ENCODE assay signal across 19 cellular contexts in genomic region chr17:6711081-6711674, GRCh38. TPM values are rescaled to one million over a fixed set of nuclear protein-coding genes. Genes with fewer than 3 reads are reported as not detected.
DNase-seq lines count a peak whose midpoint lies in the region; ATAC-seq and TF ChIP-seq lines count a peak whose summit lies in the region.
"Had no signal": no experiment of that assay in that cellular context is flagged by ENCODE, and none has a peak within 500 bp of the region (broad histone marks: within the 10 kb centered on the region; RNA-seq: fewer than 3 reads in every experiment).

No MANE protein-coding gene starts in this region.

- no peak overlapping the region for H3K4me2 ChIP-seq in neuronal stem cell (ENCODE audit: insufficient read depth, low read length, poor library complexity, severe bottlenecking)

- H3K36me3 ChIP-seq in HEK293 (ENCODE audit: control insufficient read depth in 2 of 2, insufficient read depth in 1 of 2, low read length in 2 of 2) (no peaks in the 10 kb centered on the region), adrenal gland (replicated peaks in 1 of 2) (no peaks in the 10 kb centered on the region), neuronal stem cell (replicated peaks in 1 of 2; ENCODE audit: control insufficient read depth in 2 of 2, insufficient read depth in 2 of 2, low read length in 2 of 2) (no peaks in the 10 kb centered on the region)
- H3K36me3 ChIP-seq: brain microvascular endothelial cell, right atrium auricular region had no signal

- no peak overlapping the region for H2BK120ac ChIP-seq in neuronal stem cell (ENCODE audit: low read depth, low read length)

- POLR2A ChIA-PET in HEK293 (lab: Yijun Ruan, JAX): no interaction called here

- H3K9ac ChIP-seq in neuronal stem cell (ENCODE audit: low read depth, low read length, poor library complexity): no peak overlapping the region

- CTCF ChIA-PET in HEK293 (lab: Yijun Ruan, JAX): interaction anchor here (0.5 to 0.6 kb wide), 2 partner anchors 143 to 169 kb away, joined by 3 read pairs; no protein-coding TSS in a partner anchor

- H3K9me3 ChIP-seq in HEK293 (ENCODE audit: control insufficient read depth, insufficient read depth, low read depth, low read length): no peaks in the 10 kb centered on the region
- H3K9me3 ChIP-seq in adrenal gland (replicated peaks in 1 of 3): no peaks in the 10 kb centered on the region
- peaks cover 0 to 7% of the 10 kb centered on the region in 2 donors for H3K9me3 ChIP-seq in neuronal stem cell (replicated peaks in 1 of 2; ENCODE audit: control insufficient read depth in 2 of 2, insufficient read depth in 1 of 2, low read depth in 1 of 2, low read length in 2 of 2)

- no peak overlapping the region for H2AK5ac ChIP-seq in neuronal stem cell (ENCODE audit: low read depth, low read length)

- no peaks in the 10 kb centered on the region for H3K79me1 ChIP-seq in neuronal stem cell (ENCODE audit: low read depth, low read length)

- H2BK12ac ChIP-seq in neuronal stem cell (ENCODE audit: low read length): peak overlapping the region; percentile 4

- H3K27me3 ChIP-seq in adrenal gland (peaks cover 29% of the 10 kb centered on the region), foreskin keratinocyte (peaks cover 2% of the 10 kb centered on the region), neuronal stem cell (ENCODE audit: control insufficient read depth in 3 of 3, insufficient read depth in 3 of 3, low read depth in 1 of 3, low read length in 3 of 3) (peaks cover 2 to 39% (median 30%) of the 10 kb centered on the region in 3 experiments)

- TF ChIP-seq CTCF in HEK293 (tag by site-specific recombination; IDR thresholded peaks at IDR 0.05) (no peak), adrenal gland (IDR thresholded peaks at IDR 0.05) (no peak), foreskin keratinocyte (conservative IDR thresholded peaks at IDR 0.05) (no peak)

- H4K8ac ChIP-seq in neuronal stem cell (ENCODE audit: low read depth, low read length): no peak overlapping the region

- H2BK15ac ChIP-seq in neuronal stem cell (ENCODE audit: low read length): no peak overlapping the region

- H4K91ac ChIP-seq in neuronal stem cell (ENCODE audit: low read depth, low read length, poor library complexity): no peak overlapping the region

- H2BK5ac ChIP-seq in neuronal stem cell (ENCODE audit: low read length): no peak overlapping the region

- H3K23ac ChIP-seq in neuronal stem cell (ENCODE audit: low read depth, low read length, poor library complexity): no peak overlapping the region

- H3K4me1 ChIP-seq in HEK293 (ENCODE audit: control insufficient read depth, insufficient read depth, low read length) (no peaks in the 10 kb centered on the region), adrenal gland (replicated peaks in 1 of 2) (peaks cover 0 to 9% of the 10 kb centered on the region in 2 donors), foreskin keratinocyte (no peaks in the 10 kb centered on the region), neuronal stem cell (ENCODE audit: control insufficient read depth in 2 of 2, insufficient read depth in 1 of 2, low read depth in 1 of 2, low read length in 2 of 2) (peaks cover 2 to 9% of the 10 kb centered on the region in 2 donors)

- 50 to 59% (median 51%) methylated on average over 7 of the region's 7 CpGs for WGBS in adrenal gland, 4 donors
- 100% methylated on average over 2 of the region's 7 CpGs; no CpG with 5 or more reads in 1 of the 2 donors for WGBS in neuronal stem cell (ENCODE audit: extremely low coverage in 2 of 2, insufficient read length in 2 of 2, insufficient replicate concordance in 1 of 2), 2 donors

- peak; percentile 47 to 83 (median 69) for DNase-seq in adrenal gland
- DNase-seq in foreskin keratinocyte: peak in 1 of 2 donors; percentile 22
- no peak for DNase-seq in neuronal stem cell (ENCODE audit: low spot score)
- DNase-seq: activated B cell treated with CpG ODN at 0.5 μM for 24 hours; activated gamma-delta T cell treated with Interleukin-2 at 50 U/mL for 16 hours; brain microvascular endothelial cell; naive thymus-derived CD8-positive, alpha-beta T cell; NCI-H2107; NCI-H774; SW 1271 had no signal

- H2AFZ ChIP-seq in neuronal stem cell (ENCODE audit: low read length): no peak overlapping the region

- H3K18ac ChIP-seq in neuronal stem cell (ENCODE audit: low read length): no peak overlapping the region

- H3K4me3 ChIP-seq in HEK293 (ENCODE audit: low read depth, low read length) (no peak overlapping the region), adrenal gland (no peak overlapping the region), neuronal stem cell (ENCODE audit: low read length in 2 of 2) (peak overlapping the region in 1 of 2 donors; percentile 53)
- H3K4me3 ChIP-seq: dorsolateral prefrontal cortex, right atrium auricular region had no signal

- TF ChIP-seq POLR2A in adrenal gland (IDR thresholded peaks at IDR 0.05): no peak

- no peak overlapping the region for H3K4ac ChIP-seq in neuronal stem cell (ENCODE audit: low read length)

- H3K27ac ChIP-seq in HEK293 (ENCODE audit: extremely low read depth, low read depth, low read length): no peak overlapping the region
- no peak overlapping the region for H3K27ac ChIP-seq in adrenal gland
- H3K27ac ChIP-seq in foreskin keratinocyte: peak overlapping the region; percentile 23
- H3K27ac ChIP-seq in neuronal stem cell (replicated peaks; ENCODE audit: low read length): no peak overlapping the region
- H3K27ac ChIP-seq: brain microvascular endothelial cell, right atrium auricular region had no signal

- no peak for ATAC-seq in foreskin keratinocyte
- no peak for ATAC-seq in GM21367 (IDR thresholded peaks at IDR 0.05; ENCODE audit: unreplicated experiment)
- no peak for ATAC-seq in HG03159 (IDR thresholded peaks at IDR 0.05; ENCODE audit: unreplicated experiment)
- no peak for ATAC-seq in HG02588 (IDR thresholded peaks at IDR 0.05; ENCODE audit: unreplicated experiment)
- no peak for ATAC-seq in HG03342 (IDR thresholded peaks at IDR 0.05; ENCODE audit: unreplicated experiment)
- ATAC-seq: naive thymus-derived CD8-positive, alpha-beta T cell had no signal

- peak overlapping the region; percentile 39 for H3K14ac ChIP-seq in neuronal stem cell (ENCODE audit: low read length)

- intact Hi-C loops in adrenal gland (cut with DNase I): no loop called here

TF ChIP-seq in HEK293, 187 proteins besides CTCF, POLR2A, EP300 and RAD21:
- TF ChIP-seq ZNF707 (tag by site-specific recombination; IDR thresholded peaks at IDR 0.05): no peak
- peak; percentile 95 for TF ChIP-seq ZSCAN4 (tag by site-specific recombination; IDR thresholded peaks at IDR 0.05)
- no peak for TF ChIP-seq ZNF274 (IDR thresholded peaks at IDR 0.05; ENCODE audit: low read length)
- 0 out of 2 replicates have a peak, but pooled peaks have one; percentile 22 for TF ChIP-seq ZNF274 (tag by site-specific recombination; IDR thresholded peaks at IDR 0.05; ENCODE audit: borderline replicate concordance)

RNA-seq across cellular contexts. Expression of gene SLC13A5, which starts 2.0 kb away (rescaled TPM):
- total RNA-seq in adrenal gland: 1 to 10 TPM in 6 of 8 donors, not detected in 2; 1.6 to 7.2 (median 5.7) TPM
- polyA plus RNA-seq in adrenal gland: 1 to 10 TPM in 2 of 3 donors, under 1 TPM in 1; 0.97 to 2.9 (median 2.3) TPM
- 0.74 and 1.4 TPM in 2 replicates for total RNA-seq in foreskin keratinocyte
- polyA plus RNA-seq in foreskin keratinocyte: 0.75 and 1.4 TPM in 2 replicates
- polyA plus RNA-seq in neuronal stem cell (2013, experiment 1 of 2): 0.13 TPM
- 0.06 TPM for polyA plus RNA-seq in neuronal stem cell (2013, experiment 2 of 2)
- total RNA-seq: activated B cell treated with CpG ODN at 0.5 μM for 24 hours; HT1080; naive thymus-derived CD8-positive, alpha-beta T cell; right atrium auricular region had no signal
- polyA plus RNA-seq: BJ had no signal

RNA-seq across cellular contexts. Expression of gene XAF1, which starts 44.7 kb away (rescaled TPM):
- total RNA-seq in adrenal gland (10 to 100 TPM; 12.7 to 45.4 (median 19.1) TPM), foreskin keratinocyte (27.4 and 47.3 TPM in 2 replicates)
- polyA plus RNA-seq in adrenal gland (10 to 100 TPM; 22.3 to 73.4 (median 30.1) TPM), foreskin keratinocyte (8.3 and 12.2 TPM in 2 replicates)
- polyA plus RNA-seq in neuronal stem cell (2013, experiment 1 of 2): 0.01 TPM
- 0.01 TPM for polyA plus RNA-seq in neuronal stem cell (2013, experiment 2 of 2)
- total RNA-seq: HT1080 had no signal

RNA-seq across cellular contexts. Expression of gene C17orf100, which starts 59.6 kb away (rescaled TPM):
- total RNA-seq in adrenal gland: 1 to 10 TPM in 6 of 8 donors, under 1 TPM in 2; 0.87 to 2.8 (median 2.1) TPM
- polyA plus RNA-seq in adrenal gland: 1 to 10 TPM; 1.7 to 3.6 (median 2.9) TPM
- 0.88 and 1.2 TPM in 2 replicates for total RNA-seq in foreskin keratinocyte
- 1.1 and 1.4 TPM in 2 replicates for polyA plus RNA-seq in foreskin keratinocyte
- 7.5 TPM for polyA plus RNA-seq in neuronal stem cell (2013, experiment 1 of 2)
- 7.7 TPM for polyA plus RNA-seq in neuronal stem cell (2013, experiment 2 of 2)

RNA-seq across cellular contexts. Expression of gene MED31, which starts 59.8 kb away (rescaled TPM):
- 10 to 100 TPM in 6 of 8 donors, 1 to 10 TPM in 2; 8.0 to 30.7 (median 19.6) TPM for total RNA-seq in adrenal gland
- 10 to 100 TPM; 17.5 to 57.3 (median 19.0) TPM for polyA plus RNA-seq in adrenal gland
- 30.5 and 34.6 TPM in 2 replicates for total RNA-seq in foreskin keratinocyte
- 49.2 TPM in 2 replicates for polyA plus RNA-seq in foreskin keratinocyte
- 39.1 TPM for polyA plus RNA-seq in neuronal stem cell (2013, experiment 1 of 2)
- polyA plus RNA-seq in neuronal stem cell (2013, experiment 2 of 2): 41.1 TPM
